1 cellular context compared by ENCODE assay signal in the genomic region with DNA sequence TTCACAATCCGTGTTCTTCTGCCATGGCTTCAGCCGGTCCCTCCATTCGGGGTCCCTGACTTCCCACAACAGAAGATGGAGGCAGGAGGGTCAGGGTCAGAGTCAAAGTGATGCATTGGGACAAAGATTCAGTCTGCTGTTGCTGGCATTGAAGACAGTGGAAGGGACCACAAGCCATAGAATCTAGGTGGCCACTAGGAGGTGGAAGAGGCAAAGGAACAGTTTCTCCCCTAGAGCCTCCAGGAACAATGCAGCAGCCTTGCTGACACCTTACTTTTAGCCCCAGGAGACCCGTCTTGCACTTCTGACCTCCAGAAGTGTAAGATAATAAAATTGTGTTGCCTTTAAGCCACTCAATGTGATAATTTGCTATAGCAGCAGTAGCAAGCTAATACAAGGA.
A peak's percentile ranks its signal among the peaks of the same experiment; 100 is the strongest.
TF ChIP-seq lines count a peak whose summit lies in the region.

No MANE protein-coding gene starts in this region.

TF ChIP-seq in HEK293, 187 proteins besides CTCF, POLR2A, EP300 and RAD21 (continued from another document):
- TF ChIP-seq, protein P1, sequence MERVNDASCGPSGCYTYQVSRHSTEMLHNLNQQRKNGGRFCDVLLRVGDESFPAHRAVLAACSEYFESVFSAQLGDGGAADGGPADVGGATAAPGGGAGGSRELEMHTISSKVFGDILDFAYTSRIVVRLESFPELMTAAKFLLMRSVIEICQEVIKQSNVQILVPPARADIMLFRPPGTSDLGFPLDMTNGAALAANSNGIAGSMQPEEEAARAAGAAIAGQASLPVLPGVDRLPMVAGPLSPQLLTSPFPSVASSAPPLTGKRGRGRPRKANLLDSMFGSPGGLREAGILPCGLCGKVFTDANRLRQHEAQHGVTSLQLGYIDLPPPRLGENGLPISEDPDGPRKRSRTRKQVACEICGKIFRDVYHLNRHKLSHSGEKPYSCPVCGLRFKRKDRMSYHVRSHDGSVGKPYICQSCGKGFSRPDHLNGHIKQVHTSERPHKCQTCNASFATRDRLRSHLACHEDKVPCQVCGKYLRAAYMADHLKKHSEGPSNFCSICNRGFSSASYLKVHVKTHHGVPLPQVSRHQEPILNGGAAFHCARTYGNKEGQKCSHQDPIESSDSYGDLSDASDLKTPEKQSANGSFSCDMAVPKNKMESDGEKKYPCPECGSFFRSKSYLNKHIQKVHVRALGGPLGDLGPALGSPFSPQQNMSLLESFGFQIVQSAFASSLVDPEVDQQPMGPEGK (tag by site-specific recombination; IDR thresholded peaks at IDR 0.05), result no peak
- TF ChIP-seq ZNF777 (tag by site-specific recombination; IDR thresholded peaks at IDR 0.05; ENCODE audit: borderline replicate concordance) (no peak), ZNF214 (tag by site-specific recombination; IDR thresholded peaks at IDR 0.05; ENCODE audit: borderline replicate concordance) (no peak), ZBTB17 (tag by site-specific recombination; IDR thresholded peaks at IDR 0.05) (no peak), GLIS1 (tag by site-specific recombination; IDR thresholded peaks at IDR 0.05) (peak; percentile 8; the same call in 1 of the 2 replicates), ZNF585B (tag by site-specific recombination; IDR thresholded peaks at IDR 0.05) (no peak), RBAK (tag by site-specific recombination; IDR thresholded peaks at IDR 0.05) (no peak)
- TF ChIP-seq, protein P2, sequence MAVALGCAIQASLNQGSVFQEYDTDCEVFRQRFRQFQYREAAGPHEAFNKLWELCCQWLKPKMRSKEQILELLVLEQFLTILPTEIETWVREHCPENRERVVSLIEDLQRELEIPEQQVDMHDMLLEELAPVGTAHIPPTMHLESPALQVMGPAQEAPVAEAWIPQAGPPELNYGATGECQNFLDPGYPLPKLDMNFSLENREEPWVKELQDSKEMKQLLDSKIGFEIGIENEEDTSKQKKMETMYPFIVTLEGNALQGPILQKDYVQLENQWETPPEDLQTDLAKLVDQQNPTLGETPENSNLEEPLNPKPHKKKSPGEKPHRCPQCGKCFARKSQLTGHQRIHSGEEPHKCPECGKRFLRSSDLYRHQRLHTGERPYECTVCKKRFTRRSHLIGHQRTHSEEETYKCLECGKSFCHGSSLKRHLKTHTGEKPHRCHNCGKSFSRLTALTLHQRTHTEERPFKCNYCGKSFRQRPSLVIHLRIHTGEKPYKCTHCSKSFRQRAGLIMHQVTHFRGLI (tag by site-specific recombination; IDR thresholded peaks at IDR 0.05), result no peak
- TF ChIP-seq, protein P3, sequence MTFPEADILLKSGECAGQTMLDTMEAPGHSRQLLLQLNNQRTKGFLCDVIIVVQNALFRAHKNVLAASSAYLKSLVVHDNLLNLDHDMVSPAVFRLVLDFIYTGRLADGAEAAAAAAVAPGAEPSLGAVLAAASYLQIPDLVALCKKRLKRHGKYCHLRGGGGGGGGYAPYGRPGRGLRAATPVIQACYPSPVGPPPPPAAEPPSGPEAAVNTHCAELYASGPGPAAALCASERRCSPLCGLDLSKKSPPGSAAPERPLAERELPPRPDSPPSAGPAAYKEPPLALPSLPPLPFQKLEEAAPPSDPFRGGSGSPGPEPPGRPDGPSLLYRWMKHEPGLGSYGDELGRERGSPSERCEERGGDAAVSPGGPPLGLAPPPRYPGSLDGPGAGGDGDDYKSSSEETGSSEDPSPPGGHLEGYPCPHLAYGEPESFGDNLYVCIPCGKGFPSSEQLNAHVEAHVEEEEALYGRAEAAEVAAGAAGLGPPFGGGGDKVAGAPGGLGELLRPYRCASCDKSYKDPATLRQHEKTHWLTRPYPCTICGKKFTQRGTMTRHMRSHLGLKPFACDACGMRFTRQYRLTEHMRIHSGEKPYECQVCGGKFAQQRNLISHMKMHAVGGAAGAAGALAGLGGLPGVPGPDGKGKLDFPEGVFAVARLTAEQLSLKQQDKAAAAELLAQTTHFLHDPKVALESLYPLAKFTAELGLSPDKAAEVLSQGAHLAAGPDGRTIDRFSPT (tag by site-specific recombination; IDR thresholded peaks at IDR 0.05), result no peak
